14 cellular contexts compared by ENCODE assay signal in the genomic region with DNA sequence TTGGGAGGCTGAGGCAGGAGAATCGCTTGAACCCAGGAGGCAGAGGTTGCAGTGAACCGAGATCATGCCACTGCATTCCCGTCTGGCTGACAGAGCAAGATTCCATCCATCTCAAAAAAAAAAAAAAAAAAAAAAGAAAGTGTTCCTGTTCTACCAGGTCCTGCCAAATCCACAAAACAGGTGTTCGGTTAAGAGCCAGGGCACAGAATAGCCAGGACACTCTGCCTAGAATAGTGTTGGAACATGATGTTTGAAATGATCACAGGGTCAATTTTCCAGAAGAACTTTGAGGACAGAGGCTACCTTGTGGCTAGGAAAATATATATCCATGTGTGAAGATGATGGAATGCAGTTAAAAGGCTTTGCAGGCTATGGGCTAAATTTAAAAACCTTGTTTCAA.
A peak's percentile ranks its signal among the peaks of the same experiment; 100 is the strongest.
DNase-seq lines count a peak whose midpoint lies in the region; ATAC-seq and TF ChIP-seq lines count a peak whose summit lies in the region.
"Had no signal": no experiment of that assay in that cellular context is flagged by ENCODE, and none has a peak within 500 bp of the region (broad histone marks: within the 10 kb centered on the region; RNA-seq: fewer than 3 reads in every experiment).

No MANE protein-coding gene starts in this region.

- H3K27me3 ChIP-seq in CD8-positive, alpha-beta T cell (ENCODE audit: insufficient read depth, low read length), result no peaks in the 10 kb centered on the region
- H3K27me3 ChIP-seq in psoas muscle (ENCODE audit: insufficient read depth in 3 of 3, low read length in 2 of 3), result no peaks in the 10 kb centered on the region

- H3K36me3 Mint-ChIP-seq in activated T-cell treated with anti-CD3 and anti-CD28 coated beads, Interleukin-2, amount 50 U/mL, for 72 hours (ENCODE audit: insufficient read depth in 2 of 2), result peaks cover 24 to 51% of the 10 kb centered on the region in 2 donors
- peaks cover 65% of the 10 kb centered on the region for H3K36me3 Mint-ChIP-seq in activated T-cell treated with anti-CD3 and anti-CD28 coated beads, Interleukin-2, amount 50 U/mL, for 4 hours (ENCODE audit: insufficient read depth)
- H3K36me3 Mint-ChIP-seq in CD8-positive, alpha-beta T cell, result peaks cover 88% of the 10 kb centered on the region
- peaks cover 71% of the 10 kb centered on the region for H3K36me3 Mint-ChIP-seq in activated naive CD8-positive, alpha-beta T cell treated with anti-CD3 and anti-CD28 coated beads, Interleukin-2, amount 50 U/mL, for 24 hours (ENCODE audit: low read depth)

- POLR2A ChIA-PET in CD8-positive, alpha-beta T cell (lab: Charles Lee), result no interaction called here

- no peak overlapping the region for H3K27ac ChIP-seq in CD8-positive, alpha-beta T cell (ENCODE audit: low read depth, low read length)
- H3K27ac ChIP-seq in psoas muscle, result peak overlapping the region; percentile 80

- H3K4me3 ChIP-seq in CD8-positive, alpha-beta T cell (ENCODE audit: low read depth, low read length), result no peak overlapping the region
- H3K4me3 ChIP-seq in psoas muscle, result no peak overlapping the region
- H3K4me3 ChIP-seq: GM23338, K562 had no signal

- peaks cover 13% of the 10 kb centered on the region for H3K4me1 Mint-ChIP-seq in activated T-cell treated with anti-CD3 and anti-CD28 coated beads, Interleukin-2, amount 50 U/mL, for 72 hours (ENCODE audit: low read depth)
- no peaks in the 10 kb centered on the region for H3K4me1 Mint-ChIP-seq in activated T-cell treated with anti-CD3 and anti-CD28 coated beads, Interleukin-2, amount 50 U/mL, for 4 hours (ENCODE audit: low read depth)
- peaks cover 4% of the 10 kb centered on the region for H3K4me1 Mint-ChIP-seq in CD8-positive, alpha-beta T cell (ENCODE audit: low read depth)
- peaks cover 2% of the 10 kb centered on the region for H3K4me1 Mint-ChIP-seq in activated naive CD8-positive, alpha-beta T cell treated with anti-CD3 and anti-CD28 coated beads, Interleukin-2, amount 50 U/mL, for 24 hours

- WGBS in psoas muscle, 3 donors, result 25 to 47% (median 32%) methylated on average over 4 of the region's 4 CpGs

- no peaks in the 10 kb centered on the region for H3K27me3 Mint-ChIP-seq in activated T-cell treated with anti-CD3 and anti-CD28 coated beads, Interleukin-2, amount 50 U/mL, for 72 hours (ENCODE audit: low read depth)
- no peaks in the 10 kb centered on the region for H3K27me3 Mint-ChIP-seq in activated T-cell treated with anti-CD3 and anti-CD28 coated beads, Interleukin-2, amount 50 U/mL, for 4 hours (ENCODE audit: low read depth)
- no peaks in the 10 kb centered on the region for H3K27me3 Mint-ChIP-seq in CD8-positive, alpha-beta T cell (ENCODE audit: low read depth)
- no peaks in the 10 kb centered on the region for H3K27me3 Mint-ChIP-seq in activated naive CD8-positive, alpha-beta T cell treated with anti-CD3 and anti-CD28 coated beads, Interleukin-2, amount 50 U/mL, for 24 hours

- no peak for DNase-seq in activated T-cell treated with anti-CD3 and anti-CD28 coated beads, Interleukin-2, amount 50 U/mL, for 72 hours
- DNase-seq in activated T-cell treated with anti-CD3 and anti-CD28 coated beads, Interleukin-2, amount 50 U/mL, for 4 hours, result no peak
- no peak for DNase-seq in CD8-positive, alpha-beta T cell
- DNase-seq in activated naive CD8-positive, alpha-beta T cell treated with anti-CD3 and anti-CD28 coated beads, Interleukin-2, amount 50 U/mL, for 24 hours, result no peak
- DNase-seq in psoas muscle (no peak), ecto neural progenitor cell (ENCODE audit: low spot score) (no peak), NCI-H69 (lab: John Stamatoyannopoulos, UW) (no peak), hippocampal formation (lab: John Stamatoyannopoulos, UW) (no peak)
- DNase-seq: 8988T, NCI-H1417, NCI-H1930, OCI-M1 had no signal

- peak overlapping the region; percentile 94 for H3K27ac Mint-ChIP-seq in activated T-cell treated with anti-CD3 and anti-CD28 coated beads, Interleukin-2, amount 50 U/mL, for 72 hours
- H3K27ac Mint-ChIP-seq in CD8-positive, alpha-beta T cell, result peak overlapping the region; percentile 57
- H3K27ac Mint-ChIP-seq in activated naive CD8-positive, alpha-beta T cell treated with anti-CD3 and anti-CD28 coated beads, Interleukin-2, amount 50 U/mL, for 24 hours, result peak overlapping the region; percentile 8
- H3K27ac Mint-ChIP-seq: GM23338 had no signal

- CTCF ChIA-PET in CD8-positive, alpha-beta T cell (lab: Charles Lee), result no interaction called here

- no peak for TF ChIP-seq CTCF in CD8-positive, alpha-beta T cell (IDR thresholded peaks at IDR 0.05)
- no peak for TF ChIP-seq CTCF in psoas muscle (IDR thresholded peaks at IDR 0.05)

- H3K9me3 Mint-ChIP-seq in activated T-cell treated with anti-CD3 and anti-CD28 coated beads, Interleukin-2, amount 50 U/mL, for 72 hours, result no peaks in the 10 kb centered on the region
- no peaks in the 10 kb centered on the region for H3K9me3 Mint-ChIP-seq in activated T-cell treated with anti-CD3 and anti-CD28 coated beads, Interleukin-2, amount 50 U/mL, for 4 hours
- H3K9me3 Mint-ChIP-seq in CD8-positive, alpha-beta T cell, result no peaks in the 10 kb centered on the region
- H3K9me3 Mint-ChIP-seq in activated naive CD8-positive, alpha-beta T cell treated with anti-CD3 and anti-CD28 coated beads, Interleukin-2, amount 50 U/mL, for 24 hours, result no peaks in the 10 kb centered on the region
- H3K9me3 Mint-ChIP-seq: GM23338 had no signal

- H3K36me3 ChIP-seq in CD8-positive, alpha-beta T cell (ENCODE audit: insufficient read depth, low read length), result peaks cover 66% of the 10 kb centered on the region
- no peaks in the 10 kb centered on the region for H3K36me3 ChIP-seq in psoas muscle (ENCODE audit: insufficient read depth in 1 of 2, low read depth in 1 of 2)

- no peaks in the 10 kb centered on the region for H3K4me1 ChIP-seq in CD8-positive, alpha-beta T cell (ENCODE audit: insufficient read depth, low read length)
- peaks cover 51% of the 10 kb centered on the region for H3K4me1 ChIP-seq in psoas muscle

- H3K4me3 Mint-ChIP-seq in activated T-cell treated with anti-CD3 and anti-CD28 coated beads, Interleukin-2, amount 50 U/mL, for 72 hours, result no peak overlapping the region
- no peak overlapping the region for H3K4me3 Mint-ChIP-seq in activated T-cell treated with anti-CD3 and anti-CD28 coated beads, Interleukin-2, amount 50 U/mL, for 4 hours
- H3K4me3 Mint-ChIP-seq in CD8-positive, alpha-beta T cell, result no peak overlapping the region
- no peak overlapping the region for H3K4me3 Mint-ChIP-seq in activated naive CD8-positive, alpha-beta T cell treated with anti-CD3 and anti-CD28 coated beads, Interleukin-2, amount 50 U/mL, for 24 hours
- H3K4me3 Mint-ChIP-seq: GM23338 had no signal

- ATAC-seq in activated T-cell treated with anti-CD3 and anti-CD28 coated beads, Interleukin-2, amount 50 U/mL, for 72 hours (replicated peaks in 1 of 2), result no peak
- ATAC-seq in activated T-cell treated with anti-CD3 and anti-CD28 coated beads, Interleukin-2, amount 50 U/mL, for 4 hours, result no peak
- ATAC-seq in CD8-positive, alpha-beta T cell, result no peak
- ATAC-seq in activated naive CD8-positive, alpha-beta T cell treated with anti-CD3 and anti-CD28 coated beads, Interleukin-2, amount 50 U/mL, for 24 hours, result no peak
- ATAC-seq in psoas muscle, result peak; percentile 77 to 81 (median 80)

- intact Hi-C loops in CD8-positive, alpha-beta T cell (cut with DNase I, micrococcal nuclease), result no loop called here
- intact Hi-C loops in psoas muscle (cut with DNase I), result no loop called here

- H3K9me3 ChIP-seq in CD8-positive, alpha-beta T cell (ENCODE audit: low read length), result no peaks in the 10 kb centered on the region
- no peaks in the 10 kb centered on the region for H3K9me3 ChIP-seq in psoas muscle

Comparison
In these comparisons a context has a peak if more than half of its experiments do, and no peak if none do; other contexts are left out.
1. ATAC-seq: peak in psoas muscle (4 of 4); none in activated T-cell treated with anti-CD3 and anti-CD28 coated beads, Interleukin-2, amount 50 U/mL, for 72 hours (0 of 2), activated T-cell treated with anti-CD3 and anti-CD28 coated beads, Interleukin-2, amount 50 U/mL, for 4 hours (0 of 2), CD8-positive, alpha-beta T cell (single experiment) and activated naive CD8-positive, alpha-beta T cell treated with anti-CD3 and anti-CD28 coated beads, Interleukin-2, amount 50 U/mL, for 24 hours (single experiment).
2. H3K27ac Mint-ChIP-seq: peak in every context shown above with its lines; median percentile 94 in activated T-cell treated with anti-CD3 and anti-CD28 coated beads, Interleukin-2, amount 50 U/mL, for 72 hours; 57 in CD8-positive, alpha-beta T cell; 8 in activated naive CD8-positive, alpha-beta T cell treated with anti-CD3 and anti-CD28 coated beads, Interleukin-2, amount 50 U/mL, for 24 hours.